Comparison of ENCODE assay signal across 2 cellular contexts in the genomic region with DNA sequence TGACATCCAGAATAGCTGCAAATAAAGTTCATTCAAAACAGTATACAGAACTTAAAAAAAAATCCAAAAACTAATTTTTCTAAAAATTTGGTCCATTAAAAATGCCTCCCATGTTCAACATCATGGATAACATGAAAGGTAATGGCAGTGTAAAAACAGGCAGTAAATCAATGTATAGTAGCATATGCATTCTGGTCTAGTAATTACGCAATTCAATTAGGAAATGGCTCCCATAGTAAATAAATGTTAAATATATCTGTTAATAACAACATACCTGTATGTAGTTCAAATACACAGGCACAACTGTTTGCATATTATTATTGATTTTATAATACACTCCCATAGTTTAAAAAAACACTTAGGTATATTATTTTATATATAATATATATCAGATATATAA.
TF ChIP-seq lines count a peak whose summit lies in the region.

No MANE protein-coding gene starts in this region.

TF ChIP-seq in IMR-90, 13 proteins besides CTCF, POLR2A, EP300 and RAD21:
- TF ChIP-seq SMC3 (IDR thresholded peaks at IDR 0.05; ENCODE audit: low read depth, low read length) (no peak), CEBPB (IDR thresholded peaks at IDR 0.05; ENCODE audit: low read depth, low read length) (peak; percentile 80)

TF ChIP-seq in H1, 55 proteins besides CTCF, POLR2A, EP300 and RAD21:
- TF ChIP-seq BCL11A (IDR thresholded peaks at IDR 0.05; ENCODE audit: low read depth in 2 of 2, low read length in 2 of 2) (no peak), CEBPB (IDR thresholded peaks at IDR 0.05; ENCODE audit: low read depth, low read length) (peak; percentile 43; the same call in 1 of the 2 replicates), KDM1A (IDR thresholded peaks at IDR 0.05; ENCODE audit: borderline replicate concordance, low read length) (no peak), FOSL1 (IDR thresholded peaks at IDR 0.05; ENCODE audit: insufficient read depth, low read depth, low read length) (no peak), BRCA1 (IDR thresholded peaks at IDR 0.05; ENCODE audit: low read depth, low read length) (no peak), CREB1 (IDR thresholded peaks at IDR 0.05) (no peak)
- TF ChIP-seq, protein P1, sequence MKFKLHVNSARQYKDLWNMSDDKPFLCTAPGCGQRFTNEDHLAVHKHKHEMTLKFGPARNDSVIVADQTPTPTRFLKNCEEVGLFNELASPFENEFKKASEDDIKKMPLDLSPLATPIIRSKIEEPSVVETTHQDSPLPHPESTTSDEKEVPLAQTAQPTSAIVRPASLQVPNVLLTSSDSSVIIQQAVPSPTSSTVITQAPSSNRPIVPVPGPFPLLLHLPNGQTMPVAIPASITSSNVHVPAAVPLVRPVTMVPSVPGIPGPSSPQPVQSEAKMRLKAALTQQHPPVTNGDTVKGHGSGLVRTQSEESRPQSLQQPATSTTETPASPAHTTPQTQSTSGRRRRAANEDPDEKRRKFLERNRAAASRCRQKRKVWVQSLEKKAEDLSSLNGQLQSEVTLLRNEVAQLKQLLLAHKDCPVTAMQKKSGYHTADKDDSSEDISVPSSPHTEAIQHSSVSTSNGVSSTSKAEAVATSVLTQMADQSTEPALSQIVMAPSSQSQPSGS (IDR thresholded peaks at IDR 0.05; ENCODE audit: low read length) = no peak
